ENCODE assay signal across 1 cellular context in the genomic region with DNA sequence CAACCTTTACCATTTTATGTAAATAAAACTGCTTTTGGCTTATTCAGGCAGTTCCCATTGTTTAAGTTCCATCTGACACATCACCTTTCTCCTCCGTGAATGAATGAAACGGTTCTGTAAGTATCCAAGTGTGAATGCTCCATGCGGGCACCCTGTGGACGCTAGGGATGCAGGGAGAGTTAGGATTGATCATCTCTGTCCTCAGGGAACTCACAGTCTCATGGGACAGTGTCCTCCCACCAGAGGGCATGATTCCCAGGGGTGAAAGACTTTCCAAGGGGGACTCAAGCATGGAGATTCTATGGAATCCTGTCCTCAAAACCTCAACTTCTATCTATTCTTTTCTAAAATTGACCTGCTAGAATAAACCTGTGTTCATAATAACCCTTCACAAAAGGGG.
TF ChIP-seq lines count a peak whose summit lies in the region.

No MANE protein-coding gene starts in this region.

TF ChIP-seq in GM23338, 12 proteins besides CTCF, POLR2A, EP300 and RAD21 (continued from another document):
- TF ChIP-seq STAT1 (IDR thresholded peaks at IDR 0.05; ENCODE audit: unreplicated experiment) = no peak
- TF ChIP-seq, protein P1, sequence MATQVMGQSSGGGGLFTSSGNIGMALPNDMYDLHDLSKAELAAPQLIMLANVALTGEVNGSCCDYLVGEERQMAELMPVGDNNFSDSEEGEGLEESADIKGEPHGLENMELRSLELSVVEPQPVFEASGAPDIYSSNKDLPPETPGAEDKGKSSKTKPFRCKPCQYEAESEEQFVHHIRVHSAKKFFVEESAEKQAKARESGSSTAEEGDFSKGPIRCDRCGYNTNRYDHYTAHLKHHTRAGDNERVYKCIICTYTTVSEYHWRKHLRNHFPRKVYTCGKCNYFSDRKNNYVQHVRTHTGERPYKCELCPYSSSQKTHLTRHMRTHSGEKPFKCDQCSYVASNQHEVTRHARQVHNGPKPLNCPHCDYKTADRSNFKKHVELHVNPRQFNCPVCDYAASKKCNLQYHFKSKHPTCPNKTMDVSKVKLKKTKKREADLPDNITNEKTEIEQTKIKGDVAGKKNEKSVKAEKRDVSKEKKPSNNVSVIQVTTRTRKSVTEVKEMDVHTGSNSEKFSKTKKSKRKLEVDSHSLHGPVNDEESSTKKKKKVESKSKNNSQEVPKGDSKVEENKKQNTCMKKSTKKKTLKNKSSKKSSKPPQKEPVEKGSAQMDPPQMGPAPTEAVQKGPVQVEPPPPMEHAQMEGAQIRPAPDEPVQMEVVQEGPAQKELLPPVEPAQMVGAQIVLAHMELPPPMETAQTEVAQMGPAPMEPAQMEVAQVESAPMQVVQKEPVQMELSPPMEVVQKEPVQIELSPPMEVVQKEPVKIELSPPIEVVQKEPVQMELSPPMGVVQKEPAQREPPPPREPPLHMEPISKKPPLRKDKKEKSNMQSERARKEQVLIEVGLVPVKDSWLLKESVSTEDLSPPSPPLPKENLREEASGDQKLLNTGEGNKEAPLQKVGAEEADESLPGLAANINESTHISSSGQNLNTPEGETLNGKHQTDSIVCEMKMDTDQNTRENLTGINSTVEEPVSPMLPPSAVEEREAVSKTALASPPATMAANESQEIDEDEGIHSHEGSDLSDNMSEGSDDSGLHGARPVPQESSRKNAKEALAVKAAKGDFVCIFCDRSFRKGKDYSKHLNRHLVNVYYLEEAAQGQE (IDR thresholded peaks at IDR 0.05; ENCODE audit: unreplicated experiment) = no peak
- TF ChIP-seq ZNF114 (CRISPR knock-in tag; IDR thresholded peaks at IDR 0.05) = no peak
- TF ChIP-seq JUNB (IDR thresholded peaks at IDR 0.05; ENCODE audit: unreplicated experiment) = no peak
- TF ChIP-seq POLR2AphosphoS5 (IDR thresholded peaks at IDR 0.05; ENCODE audit: low read depth) = no peak
- TF ChIP-seq ZNF331 (CRISPR knock-in tag; IDR thresholded peaks at IDR 0.05; ENCODE audit: low read depth) = no peak
- TF ChIP-seq EZH2 (IDR thresholded peaks at IDR 0.05; ENCODE audit: low read depth, unreplicated experiment) = no peak
- no peak for TF ChIP-seq NANOG (IDR thresholded peaks at IDR 0.05; ENCODE audit: borderline replicate concordance)
- no peak for TF ChIP-seq CREB1 (CRISPR knock-in tag; IDR thresholded peaks at IDR 0.05; ENCODE audit: low read depth)
